ENCODE assay signal across 8 cellular contexts in genomic region chr16:85114909-85115567, GRCh38. TPM values are rescaled to one million over a fixed set of nuclear protein-coding genes. Genes with fewer than 3 reads are reported as not detected.
DNase-seq lines count a peak whose midpoint lies in the region; ATAC-seq and TF ChIP-seq lines count a peak whose summit lies in the region.

No MANE protein-coding gene starts in this region.

- H3K4me3 ChIP-seq in WERI-Rb-1 (ENCODE audit: low read depth, low read length): no peak overlapping the region
- H3K4me3 ChIP-seq in brain microvascular endothelial cell (ENCODE audit: low read depth, low read length): no peak overlapping the region

- ATAC-seq in GM19455 (IDR thresholded peaks at IDR 0.05; ENCODE audit: unreplicated experiment): no peak

- H3K4me3 Mint-ChIP-seq in HFFc6 (peak overlapping the region; percentile 77), immature natural killer cell (peak overlapping the region; percentile 73 to 86 (median 78))

- H3K9me3 Mint-ChIP-seq in HFFc6 (no peaks in the 10 kb centered on the region), immature natural killer cell (peaks cover 0 to 1% (median 0%) of the 10 kb centered on the region in 6 donors)

- in situ Hi-C loops in brain microvascular endothelial cell (cut with HindIII; ENCODE audit: low pct_ligation_motif_present, low sequenced_read_pairs): no loop called here

- peaks cover 6% of the 10 kb centered on the region; the same call in 1 of the 2 replicates for H3K36me3 Mint-ChIP-seq in HFFc6 (ENCODE audit: low read depth)
- no peaks in the 10 kb centered on the region for H3K36me3 Mint-ChIP-seq in immature natural killer cell

- H3K4me1 Mint-ChIP-seq in HFFc6 (ENCODE audit: low read depth) (peaks cover 13% of the 10 kb centered on the region), immature natural killer cell (peaks cover 32 to 44% of the 10 kb centered on the region in 2 donors)

- H3K27me3 Mint-ChIP-seq in HFFc6 (ENCODE audit: insufficient read depth): peaks cover 1% of the 10 kb centered on the region; the same call in 1 of the 2 replicates
- peaks cover 5 to 7% (median 6%) of the 10 kb centered on the region in 3 donors for H3K27me3 Mint-ChIP-seq in immature natural killer cell (ENCODE audit: low read depth in 3 of 3)

- H3K9me3 ChIP-seq in WERI-Rb-1 (ENCODE audit: severe bottlenecking): no peaks in the 10 kb centered on the region

- H3K27me3 ChIP-seq in WERI-Rb-1 (ENCODE audit: insufficient read depth, low read depth, severe bottlenecking): no peaks in the 10 kb centered on the region
- H3K27me3 ChIP-seq in brain microvascular endothelial cell (replicated peaks): no peaks in the 10 kb centered on the region

- DNase-seq in DMS153 treated with DMSO at 0.1 percent for 48 hours (lab: John Stamatoyannopoulos, UW; ENCODE audit: unreplicated experiment): peak; percentile 78
- peak; percentile 69 for DNase-seq in HFFc6
- peak; percentile 47 for DNase-seq in NCI-H2171 (lab: John Stamatoyannopoulos, UW)
- DNase-seq in WERI-Rb-1: peak; percentile 84
- DNase-seq in brain microvascular endothelial cell: peak; percentile 76
- peak; percentile 84 to 88 (median 86) for DNase-seq in immature natural killer cell
- DNase-seq in stimulated activated CD4-positive, alpha-beta T cell treated with anti-CD3 and anti-CD28 coated beads, Interleukin-12 subunit alpha, Interleukin-12 subunit beta, amount 100 ng/mL, for 24 hours (ENCODE audit: low read depth in 2 of 2): peak; percentile 72 to 89

- TF ChIP-seq CTCF in HFFc6 (IDR thresholded peaks at IDR 0.05): peak; percentile 97
- peak; percentile 85 for TF ChIP-seq CTCF in WERI-Rb-1 (IDR thresholded peaks at IDR 0.05; ENCODE audit: low read depth, low read length)
- TF ChIP-seq CTCF in brain microvascular endothelial cell (IDR thresholded peaks at IDR 0.05; ENCODE audit: low read depth, low read length, missing control alignments): peak; percentile 99

- H3K27ac Mint-ChIP-seq in HFFc6: peak overlapping the region; percentile 96
- H3K27ac Mint-ChIP-seq in immature natural killer cell: peak overlapping the region; percentile 89 to 99 (median 96)

- H3K36me3 ChIP-seq in WERI-Rb-1: no peaks in the 10 kb centered on the region
- H3K36me3 ChIP-seq in brain microvascular endothelial cell (replicated peaks): no peaks in the 10 kb centered on the region

- H3K27ac ChIP-seq in WERI-Rb-1: no peak overlapping the region
- H3K27ac ChIP-seq in brain microvascular endothelial cell: peak overlapping the region; percentile 61

RNA-seq across cellular contexts. Expression of gene CIBAR2, which starts 2.8 kb away (rescaled TPM):
- not detected for total RNA-seq in HFFc6 (2021; fragmentation: NEBNext Ultra II Directional; extraction: Animal tissue kit (Norgen Biotek cat#: 25700))
- under 1 TPM in 1 of 3 donors, not detected in 2; 0.71 TPM for polyA plus RNA-seq in immature natural killer cell
